In the genomic region with DNA sequence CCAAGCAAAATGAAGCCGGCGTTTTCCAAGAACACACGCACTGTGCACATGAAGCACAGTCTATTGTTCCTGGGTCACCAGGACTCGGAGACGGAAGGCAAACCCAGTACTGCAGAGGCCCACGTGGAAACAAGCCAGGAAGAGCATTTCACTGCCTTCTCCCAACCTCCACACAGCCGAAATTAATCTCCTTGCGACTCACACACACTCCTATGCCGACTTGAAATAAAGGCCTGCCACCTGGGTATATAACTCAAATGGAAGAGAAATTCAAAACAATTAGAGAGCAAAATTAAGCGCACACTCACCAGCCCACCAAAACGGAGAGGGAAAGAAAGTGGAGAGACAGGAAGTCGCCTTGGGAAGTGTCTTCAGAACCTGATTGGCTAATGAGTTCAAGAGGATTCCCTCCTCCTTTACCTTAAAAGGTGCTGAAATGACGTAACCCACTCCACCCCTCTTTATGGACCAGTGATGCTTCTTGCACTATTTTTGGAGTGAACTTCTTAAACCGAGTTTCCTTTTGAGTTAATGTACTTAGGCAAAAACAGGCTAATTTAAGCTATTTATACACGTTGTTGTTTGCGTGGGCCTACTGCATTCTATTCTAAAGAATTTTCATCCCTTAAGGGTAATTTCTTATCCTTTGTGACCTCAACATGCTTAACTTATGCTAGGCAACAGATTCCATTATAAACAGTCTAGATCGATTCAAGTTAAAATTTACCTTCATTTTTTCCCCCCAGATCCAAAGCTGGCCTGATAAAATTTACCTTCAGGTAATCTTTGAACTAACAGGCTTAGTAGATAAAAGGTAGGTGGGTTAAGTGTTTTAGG, we compare ENCODE assay signal across 1 cellular context.
TF ChIP-seq lines count a peak whose summit lies in the region.

A gene with protein sequence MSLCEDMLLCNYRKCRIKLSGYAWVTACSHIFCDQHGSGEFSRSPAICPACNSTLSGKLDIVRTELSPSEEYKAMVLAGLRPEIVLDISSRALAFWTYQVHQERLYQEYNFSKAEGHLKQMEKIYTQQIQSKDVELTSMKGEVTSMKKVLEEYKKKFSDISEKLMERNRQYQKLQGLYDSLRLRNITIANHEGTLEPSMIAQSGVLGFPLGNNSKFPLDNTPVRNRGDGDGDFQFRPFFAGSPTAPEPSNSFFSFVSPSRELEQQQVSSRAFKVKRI (minus strand): TSS at position 334 of the 837 bp plus-strand sequence. CDS start 16,756 bp downstream, outside the sequence.

TF ChIP-seq in HEK293, 187 proteins besides CTCF, POLR2A, EP300 and RAD21 (continued from another document):
- TF ChIP-seq, protein P1, sequence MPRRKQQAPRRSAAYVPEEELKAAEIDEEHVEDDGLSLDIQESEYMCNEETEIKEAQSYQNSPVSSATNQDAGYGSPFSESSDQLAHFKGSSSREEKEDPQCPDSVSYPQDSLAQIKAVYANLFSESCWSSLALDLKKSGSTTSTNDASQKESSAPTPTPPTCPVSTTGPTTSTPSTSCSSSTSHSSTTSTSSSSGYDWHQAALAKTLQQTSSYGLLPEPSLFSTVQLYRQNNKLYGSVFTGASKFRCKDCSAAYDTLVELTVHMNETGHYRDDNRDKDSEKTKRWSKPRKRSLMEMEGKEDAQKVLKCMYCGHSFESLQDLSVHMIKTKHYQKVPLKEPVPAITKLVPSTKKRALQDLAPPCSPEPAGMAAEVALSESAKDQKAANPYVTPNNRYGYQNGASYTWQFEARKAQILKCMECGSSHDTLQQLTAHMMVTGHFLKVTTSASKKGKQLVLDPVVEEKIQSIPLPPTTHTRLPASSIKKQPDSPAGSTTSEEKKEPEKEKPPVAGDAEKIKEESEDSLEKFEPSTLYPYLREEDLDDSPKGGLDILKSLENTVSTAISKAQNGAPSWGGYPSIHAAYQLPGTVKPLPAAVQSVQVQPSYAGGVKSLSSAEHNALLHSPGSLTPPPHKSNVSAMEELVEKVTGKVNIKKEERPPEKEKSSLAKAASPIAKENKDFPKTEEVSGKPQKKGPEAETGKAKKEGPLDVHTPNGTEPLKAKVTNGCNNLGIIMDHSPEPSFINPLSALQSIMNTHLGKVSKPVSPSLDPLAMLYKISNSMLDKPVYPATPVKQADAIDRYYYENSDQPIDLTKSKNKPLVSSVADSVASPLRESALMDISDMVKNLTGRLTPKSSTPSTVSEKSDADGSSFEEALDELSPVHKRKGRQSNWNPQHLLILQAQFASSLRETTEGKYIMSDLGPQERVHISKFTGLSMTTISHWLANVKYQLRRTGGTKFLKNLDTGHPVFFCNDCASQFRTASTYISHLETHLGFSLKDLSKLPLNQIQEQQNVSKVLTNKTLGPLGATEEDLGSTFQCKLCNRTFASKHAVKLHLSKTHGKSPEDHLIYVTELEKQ (tag by site-specific recombination; IDR thresholded peaks at IDR 0.05; ENCODE audit: borderline replicate concordance) = no peak
TF ChIP-seq in HEK293: peak in this region for 33.
